In genomic region chr1:204623365-204623893, GRCh38 we compare ENCODE assay signal across 11 cellular contexts.
DNase-seq lines count a peak whose midpoint lies in the region; ATAC-seq, FAIRE-seq and TF ChIP-seq lines count a peak whose summit lies in the region.
"Had no signal": no experiment of that assay in that cellular context is flagged by ENCODE, and none has a peak within 500 bp of the region (broad histone marks: within the 10 kb centered on the region; RNA-seq: fewer than 3 reads in every experiment).

No MANE protein-coding gene starts in this region.

- no TSS peak for BruUV-seq in HepG2 (replicated peaks; lab: Mats Ljungman, UMichigan)

- peaks cover 0 to 84% (median 31%) of the 10 kb centered on the region in 11 experiments; a peak in 17 of 22 replicates for H4K20me1 ChIP-seq in BLaER1 treated with 17β-estradiol and CSF1 and Interleukin-3, amounts not matched to agents 10 nM and 100 nM
- no peaks in the 10 kb centered on the region for H4K20me1 ChIP-seq in astrocyte (ENCODE audit: insufficient read depth, low read length)
- H4K20me1 ChIP-seq in HepG2 (ENCODE audit: insufficient read depth, low read length), result no peaks in the 10 kb centered on the region

- peaks cover 31% of the 10 kb centered on the region for H3K27me3 Mint-ChIP-seq in astrocyte (ENCODE audit: low read depth, unreplicated experiment)
- peaks cover 8% of the 10 kb centered on the region for H3K27me3 Mint-ChIP-seq in type B pancreatic cell

- no peak for TF ChIP-seq RAD21 in HepG2 (CRISPR knock-in tag; IDR thresholded peaks at IDR 0.05)

- peaks cover 30 to 61% (median 54%) of the 10 kb centered on the region in 10 experiments for H3K4me1 ChIP-seq in BLaER1 treated with 17β-estradiol and CSF1 and Interleukin-3, amounts not matched to agents 10 nM and 100 nM
- H3K4me1 ChIP-seq in astrocyte (ENCODE audit: insufficient read depth, low read length) (peaks cover 7% of the 10 kb centered on the region), HepG2 (ENCODE audit: insufficient read depth, low read length) (peaks cover 25% of the 10 kb centered on the region)

- peaks cover 0 to 40% (median 23%) of the 10 kb centered on the region in 11 experiments; a peak in 14 of 22 replicates for H3K36me3 ChIP-seq in BLaER1 treated with 17β-estradiol and CSF1 and Interleukin-3, amounts not matched to agents 10 nM and 100 nM
- no peaks in the 10 kb centered on the region for H3K36me3 ChIP-seq in astrocyte (ENCODE audit: insufficient read depth, low read length)
- no peaks in the 10 kb centered on the region for H3K36me3 ChIP-seq in HepG2 (replicated peaks in 1 of 2; ENCODE audit: control insufficient read depth in 1 of 2, insufficient read depth in 2 of 2, low read length in 2 of 2)

- H3K27ac Mint-ChIP-seq in astrocyte (ENCODE audit: unreplicated experiment) (no peak overlapping the region), type B pancreatic cell (no peak overlapping the region)

- H3K4me3 Mint-ChIP-seq in astrocyte (ENCODE audit: unreplicated experiment) (no peak overlapping the region), type B pancreatic cell (no peak overlapping the region)

- H3K36me3 Mint-ChIP-seq in astrocyte (ENCODE audit: low read depth, unreplicated experiment) (peaks cover 5% of the 10 kb centered on the region), type B pancreatic cell (no peaks in the 10 kb centered on the region)

- H3K27me3 ChIP-seq in BLaER1 treated with 17β-estradiol and CSF1 and Interleukin-3, amounts not matched to agents 10 nM and 100 nM, result no peaks in the 10 kb centered on the region
- H3K27me3 ChIP-seq in astrocyte (ENCODE audit: insufficient read depth, low read length), result peaks cover 5% of the 10 kb centered on the region
- H3K27me3 ChIP-seq in HepG2 (ENCODE audit: control insufficient read depth in 1 of 2, insufficient read depth in 2 of 2, low read length in 2 of 2), result peaks cover 5 to 23% of the 10 kb centered on the region in 2 experiments; a peak in 4 of 5 replicates

- H3K79me2 ChIP-seq in astrocyte (ENCODE audit: insufficient read depth, low read length) (no peaks in the 10 kb centered on the region), HepG2 (ENCODE audit: insufficient read depth, low read length) (no peaks in the 10 kb centered on the region)

- H3K4me1 Mint-ChIP-seq in astrocyte (ENCODE audit: low read depth, unreplicated experiment) (peaks cover 21% of the 10 kb centered on the region), type B pancreatic cell (ENCODE audit: unreplicated experiment) (peaks cover 12% of the 10 kb centered on the region)

- no peak overlapping the region for H3K27ac ChIP-seq in BLaER1 treated with 17β-estradiol and CSF1 and Interleukin-3, amounts not matched to agents 10 nM and 100 nM
- no peak overlapping the region for H3K27ac ChIP-seq in astrocyte (ENCODE audit: low read depth, low read length)
- no peak overlapping the region for H3K27ac ChIP-seq in HepG2 (ENCODE audit: extremely low read length, insufficient read depth, low read length)
- H3K27ac ChIP-seq: skin epidermis had no signal

- H3K9ac ChIP-seq in BLaER1 treated with 17β-estradiol and CSF1 and Interleukin-3, amounts not matched to agents 10 nM and 100 nM, result no peak overlapping the region
- H3K9ac ChIP-seq in astrocyte (ENCODE audit: low read length), result no peak overlapping the region
- H3K9ac ChIP-seq in HepG2 (ENCODE audit: insufficient read depth, low read depth, low read length), result no peak overlapping the region

- CTCF ChIA-PET in HepG2 (lab: Yijun Ruan, JAX; ENCODE audit: low intra/inter-chr PET ratio, low total read pairs), result interaction anchor here (1.6 kb wide), 1 partner anchor 183 kb away, joined by 4 read pairs; no protein-coding TSS in a partner anchor

- ATAC-seq in HepG2 (peak; percentile 86), HG03442 (IDR thresholded peaks at IDR 0.05; ENCODE audit: unreplicated experiment) (no peak), GM21737 (IDR thresholded peaks at IDR 0.05; ENCODE audit: unreplicated experiment) (no peak)

- no peak for TF ChIP-seq CTCF in astrocyte (IDR thresholded peaks at IDR 0.05; ENCODE audit: insufficient read depth, low read depth, low read length)
- no peak for TF ChIP-seq CTCF in HepG2 (CRISPR knock-in tag; IDR thresholded peaks at IDR 0.05)
- no peak for TF ChIP-seq CTCF in type B pancreatic cell (conservative IDR thresholded peaks at IDR 0.05)

- 50% methylated on average over 1 of the region's 8 CpGs for WGBS in HepG2 (ENCODE audit: low lambda C conversion rate)

- TF ChIP-seq EP300 in HepG2 (IDR thresholded peaks at IDR 0.05; ENCODE audit: low read depth in 2 of 2, low read length in 2 of 2) (no peak), HepG2 (CRISPR knock-in tag; IDR thresholded peaks at IDR 0.05; ENCODE audit: borderline replicate concordance) (no peak)

- H3K9me3 Mint-ChIP-seq in astrocyte (ENCODE audit: unreplicated experiment) (no peaks in the 10 kb centered on the region), type B pancreatic cell (no peaks in the 10 kb centered on the region)

- H3K4me3 ChIP-seq in BLaER1 treated with 17β-estradiol and CSF1 and Interleukin-3, amounts not matched to agents 10 nM and 100 nM, result no peak overlapping the region
- H3K4me3 ChIP-seq in astrocyte (ENCODE audit: insufficient read depth, low read depth, low read length) (no peak overlapping the region), HepG2 (replicated peaks in 1 of 3; ENCODE audit: insufficient read depth in 1 of 3, low read depth in 2 of 3, low read length in 3 of 3) (no peak overlapping the region)
- H3K4me3 ChIP-seq: skin epidermis had no signal

- FAIRE-seq in astrocyte (lab: Jason Lieb, UNC) (no peak), HepG2 (lab: Jason Lieb, UNC) (peak; percentile 46)

- POLR2A ChIA-PET in HepG2 (lab: Yijun Ruan, JAX), result no interaction called here

- DNase-seq in HK-2 (ENCODE audit: unreplicated experiment) (peak; percentile 52), astrocyte (ENCODE audit: low read depth) (peak; percentile 36), HepG2 (ENCODE audit: low spot score) (peak; percentile 71), type B pancreatic cell (ENCODE audit: extremely low spot score, unreplicated experiment) (no peak), UCSD-AML1 (lab: John Stamatoyannopoulos, UW; ENCODE audit: unreplicated experiment) (no peak)
- DNase-seq: cerebellar nuclear complex, NCI-H774 had no signal

- TF ChIP-seq POLR2A in HepG2 (IDR thresholded peaks at IDR 0.05; ENCODE audit: insufficient read depth in 1 of 2, low read depth in 2 of 2, low read length in 2 of 2), result no peak

- H3K4me2 ChIP-seq in BLaER1 treated with 17β-estradiol and CSF1 and Interleukin-3, amounts not matched to agents 10 nM and 100 nM, result peak overlapping the region; percentile 21 to 70 (median 61); a peak in 18 of 22 replicates
- H3K4me2 ChIP-seq in astrocyte (ENCODE audit: low read length), result no peak overlapping the region
- H3K4me2 ChIP-seq in HepG2 (ENCODE audit: low read depth, low read length), result peak overlapping the region; percentile 29; the same call in 1 of the 2 replicates

- intact Hi-C loops in HepG2 (cut with micrococcal nuclease; ENCODE audit: unreplicated experiment), result no loop called here

- H3K9me3 ChIP-seq in BLaER1 treated with 17β-estradiol and CSF1 and Interleukin-3, amounts not matched to agents 10 nM and 100 nM (replicated peaks in 1 of 11), result no peaks in the 10 kb centered on the region
- H3K9me3 ChIP-seq in astrocyte (ENCODE audit: insufficient read depth, low read depth, low read length) (no peaks in the 10 kb centered on the region), HepG2 (ENCODE audit: low read length) (no peaks in the 10 kb centered on the region)

- no peak overlapping the region for H2AFZ ChIP-seq in astrocyte (ENCODE audit: low read depth, low read length)
- H2AFZ ChIP-seq in HepG2 (ENCODE audit: low read length), result no peak overlapping the region

- in situ Hi-C loops in HepG2 (cut with HindIII; ENCODE audit: extremely low pct_ligation_motif_present, low pct_unique_long_range_greater_than_20kb), result no loop called here

TF ChIP-seq in HepG2, 621 proteins besides CTCF, POLR2A, EP300 and RAD21 (continues in another document):
- 0 out of 2 replicates have a peak, but pooled peaks have one; percentile 15 for TF ChIP-seq THAP11 (CRISPR knock-in tag; IDR thresholded peaks at IDR 0.05)
- TF ChIP-seq MAFF (IDR thresholded peaks at IDR 0.05; ENCODE audit: low read depth, low read length), result peak; percentile 54; the same call in 1 of the 2 replicates
- TF ChIP-seq PAX8 (CRISPR knock-in tag; IDR thresholded peaks at IDR 0.05; ENCODE audit: borderline replicate concordance), result no peak
- TF ChIP-seq RXRB (CRISPR knock-in tag; IDR thresholded peaks at IDR 0.05; ENCODE audit: borderline replicate concordance), result peak; percentile 41; the same call in 1 of the 2 replicates
- TF ChIP-seq ZNF556 (CRISPR knock-in tag; IDR thresholded peaks at IDR 0.05; ENCODE audit: borderline replicate concordance), result no peak
- no peak for TF ChIP-seq ZNF260 (CRISPR knock-in tag; IDR thresholded peaks at IDR 0.05; ENCODE audit: borderline replicate concordance, low read depth)
- TF ChIP-seq ZNF232 (CRISPR knock-in tag; IDR thresholded peaks at IDR 0.05; ENCODE audit: borderline replicate concordance), result no peak
- no peak for TF ChIP-seq ATRX (CRISPR knock-in tag; IDR thresholded peaks at IDR 0.05; ENCODE audit: borderline replicate concordance)
- TF ChIP-seq ZBTB34 (CRISPR knock-in tag; IDR thresholded peaks at IDR 0.05), result no peak
- no peak for TF ChIP-seq ZNF263 (CRISPR knock-in tag; IDR thresholded peaks at IDR 0.05)
- no peak for TF ChIP-seq ZNF10 (CRISPR knock-in tag; IDR thresholded peaks at IDR 0.05; ENCODE audit: borderline replicate concordance, low read depth)
- TF ChIP-seq GPBP1L1 (CRISPR knock-in tag; IDR thresholded peaks at IDR 0.05), result no peak

Comparison
In these comparisons a context has a peak if more than half of its experiments do, and no peak if none do; other contexts are left out.
1. DNase-seq: peak in HK-2 (single experiment), astrocyte (single experiment) and HepG2 (single experiment); none in type B pancreatic cell (single experiment) and UCSD-AML1 (single experiment).